33 cellular contexts compared by ENCODE assay signal in genomic region chr3:59023612-59024011, GRCh38. TPM values are rescaled to one million over a fixed set of nuclear protein-coding genes. Genes with fewer than 3 reads are reported as not detected.
"Had no signal": no experiment of that assay in that cellular context is flagged by ENCODE, and none has a peak within 500 bp of the region (broad histone marks: within the 10 kb centered on the region; RNA-seq: fewer than 3 reads in every experiment).

No MANE protein-coding gene starts in this region.

- H3K27ac ChIP-seq: adrenal gland, body of pancreas, brain microvascular endothelial cell, breast epithelium, VCaP had no signal

- ATAC-seq: activated CD8-positive, alpha-beta T cell treated with anti-CD3 and anti-CD28 coated beads for 36 hours; activated naive CD4-positive, alpha-beta T cell treated with anti-CD3 and anti-CD28 coated beads, Interleukin-2, amount 50 U/mL, for 72 hours; activated T-cell treated with anti-CD3 and anti-CD28 coated beads, Interleukin-2, amount 50 U/mL, for 4 hours; activated T-cell treated with anti-CD3 and anti-CD28 coated beads, Interleukin-2, amount 50 U/mL, for 72 hours; activated T-helper 17 cell treated with anti-CD3 and anti-CD28 coated beads, Interleukin-2, amount 50 U/mL, for 72 hours; body of pancreas had no signal

- H3K9me3 ChIP-seq: adrenal gland, body of pancreas, breast epithelium had no signal

- FAIRE-seq: astrocyte, TTC549 had no signal

- H3K36me3 ChIP-seq: adrenal gland, brain microvascular endothelial cell, breast epithelium had no signal

- H3K4me1 ChIP-seq: adrenal gland, body of pancreas, breast epithelium had no signal

- H3K4me3 ChIP-seq: adrenal gland, body of pancreas, breast epithelium had no signal

- DNase-seq: activated B cell treated with CpG ODN at 0.5 μM for 24 hours; activated CD4-positive, alpha-beta memory T cell treated with anti-CD3 and anti-CD28 coated beads for 36 hours; activated CD4-positive, alpha-beta T cell treated with anti-CD3 and anti-CD28 coated beads for 4 hours; activated CD4-positive, alpha-beta T cell treated with anti-CD3 and anti-CD28 coated beads, Interleukin-2, amount 10 ng/mL, durations not matched to agents 24 days and 14 days; activated CD4-positive, alpha-beta T cell treated with anti-CD3 and anti-CD28 coated beads, Interleukin-2, amount 50 U/mL, for 1 hour; activated CD4-positive, alpha-beta T cell treated with anti-CD3 and anti-CD28 coated beads, Interleukin-2, amount 50 U/mL, for 4 hours; activated CD4-positive, CD25-positive, alpha-beta regulatory T cell treated with anti-CD3 and anti-CD28 coated beads, Interleukin-2, amount 50 U/mL, for 72 hours; activated CD8-positive, alpha-beta memory T cell treated with anti-CD3 and anti-CD28 coated beads, Interleukin-2, amount 50 U/mL, for 4 hours; activated CD8-positive, alpha-beta T cell treated with anti-CD3 and anti-CD28 coated beads for 36 hours; activated effector memory CD4-positive, alpha-beta T cell treated with anti-CD3 and anti-CD28 coated beads, Interleukin-2, amount 50 U/mL, for 16 hours; activated gamma-delta T cell treated with Interleukin-2 at 50 U/mL for 16 hours; activated naive CD4-positive, alpha-beta T cell; activated naive CD4-positive, alpha-beta T cell treated with anti-CD3 and anti-CD28 coated beads for 36 hours; activated naive CD4-positive, alpha-beta T cell treated with anti-CD3 and anti-CD28 coated beads, Interleukin-2, amount 50 U/mL, for 16 hours; activated naive CD8-positive, alpha-beta T cell treated with anti-CD3 and anti-CD28 coated beads for 36 hours; activated T-cell treated with anti-CD3 and anti-CD28 coated beads for 4 hours; activated T-cell treated with anti-CD3 and anti-CD28 coated beads, Interleukin-2, amount 50 U/mL, for 1 hour; activated T-cell treated with anti-CD3 and anti-CD28 coated beads, Interleukin-2, amount 50 U/mL, for 4 hours; activated T-cell treated with anti-CD3 and anti-CD28 coated beads, Interleukin-2, amount 50 U/mL, for 72 hours; adrenal gland; amniotic stem cell; aorta; body of pancreas; brain microvascular endothelial cell; central memory CD4-positive, alpha-beta T cell; T-helper 2 cell; T-helper 9 cell had no signal

- H3K27me3 ChIP-seq: adrenal gland, body of pancreas, brain microvascular endothelial cell, breast epithelium had no signal

RNA-seq across cellular contexts. Expression of gene CFAP20DC, which starts 26.2 kb away (rescaled TPM):
- polyA plus RNA-seq: aorta had no signal
